14 cellular contexts compared by ENCODE assay signal in genomic region chr5:139299477-139299876, GRCh38. TPM values are rescaled to one million over a fixed set of nuclear protein-coding genes. Genes with fewer than 3 reads are reported as not detected.
DNase-seq lines count a peak whose midpoint lies in the region; ATAC-seq and TF ChIP-seq lines count a peak whose summit lies in the region.
"Had no signal": no experiment of that assay in that cellular context is flagged by ENCODE, and none has a peak within 500 bp of the region (broad histone marks: within the 10 kb centered on the region; RNA-seq: fewer than 3 reads in every experiment).

No MANE protein-coding gene starts in this region.

- H3K9me3 Mint-ChIP-seq in CD4-positive, CD25-positive, alpha-beta regulatory T cell, result no peaks in the 10 kb centered on the region
- H3K9me3 Mint-ChIP-seq in HFFc6 (no peaks in the 10 kb centered on the region), natural killer cell (no peaks in the 10 kb centered on the region)
- H3K9me3 Mint-ChIP-seq in activated naive CD8-positive, alpha-beta T cell (ENCODE audit: low read depth), result no peaks in the 10 kb centered on the region

- H3K27me3 Mint-ChIP-seq in CD4-positive, CD25-positive, alpha-beta regulatory T cell, result no peaks in the 10 kb centered on the region
- H3K27me3 Mint-ChIP-seq in HFFc6 (ENCODE audit: insufficient read depth), result no peaks in the 10 kb centered on the region; the same call in 1 of the 2 replicates
- no peaks in the 10 kb centered on the region for H3K27me3 Mint-ChIP-seq in activated naive CD8-positive, alpha-beta T cell
- H3K27me3 Mint-ChIP-seq in natural killer cell (ENCODE audit: low read depth in 2 of 2), result no peaks in the 10 kb centered on the region

- peaks cover 19% of the 10 kb centered on the region for H3K36me3 Mint-ChIP-seq in CD4-positive, CD25-positive, alpha-beta regulatory T cell
- H3K36me3 Mint-ChIP-seq in HFFc6 (ENCODE audit: low read depth) (peaks cover 23% of the 10 kb centered on the region), natural killer cell (no peaks in the 10 kb centered on the region)
- peaks cover 13% of the 10 kb centered on the region for H3K36me3 Mint-ChIP-seq in activated naive CD8-positive, alpha-beta T cell

- H3K27me3 ChIP-seq in CD4-positive, CD25-positive, alpha-beta regulatory T cell (ENCODE audit: control insufficient read depth, insufficient read depth, low read length), result no peaks in the 10 kb centered on the region
- no peaks in the 10 kb centered on the region for H3K27me3 ChIP-seq in spleen (replicated peaks in 1 of 7)
- H3K27me3 ChIP-seq: dorsolateral prefrontal cortex had no signal

- peak in 1 of 3 donors; percentile 34 for DNase-seq in CD4-positive, CD25-positive, alpha-beta regulatory T cell
- DNase-seq in HFFc6, result no peak
- DNase-seq in natural killer cell, result no peak
- DNase-seq in epidermal melanocyte (ENCODE audit: insufficient read length, low spot score), result no peak
- DNase-seq in spleen, result no peak
- DNase-seq in C1 segment of cervical spinal cord (lab: John Stamatoyannopoulos, UW), result no peak
- DNase-seq: amygdala, dorsolateral prefrontal cortex, MV-4-11, OCI-M1 had no signal

- H3K9me3 ChIP-seq in CD4-positive, CD25-positive, alpha-beta regulatory T cell (ENCODE audit: control insufficient read depth in 2 of 2, low read length in 2 of 2), result no peaks in the 10 kb centered on the region
- H3K9me3 ChIP-seq in spleen, result no peaks in the 10 kb centered on the region

- peak overlapping the region; percentile 48 for H3K27ac ChIP-seq in CD4-positive, CD25-positive, alpha-beta regulatory T cell (ENCODE audit: insufficient read depth, low read length, poor library complexity, severe bottlenecking)
- peak overlapping the region in 3 of 8 donors; percentile 2 to 28 (median 21) for H3K27ac ChIP-seq in spleen

- ATAC-seq in CD4-positive, CD25-positive, alpha-beta regulatory T cell (ENCODE audit: low read depth in 2 of 2), result peak in 1 of 2 donors; percentile 7
- peak; percentile 22 to 41 (median 27) for ATAC-seq in natural killer cell
- ATAC-seq in GM18867 (IDR thresholded peaks at IDR 0.05; ENCODE audit: unreplicated experiment), result no peak
- ATAC-seq: HCT116 had no signal

- H3K27ac Mint-ChIP-seq in CD4-positive, CD25-positive, alpha-beta regulatory T cell, result peak overlapping the region; percentile 72 to 79 (median 76)
- H3K27ac Mint-ChIP-seq in HFFc6 (peak overlapping the region; percentile 10; the same call in 1 of the 2 replicates), natural killer cell (peak overlapping the region; percentile 8 to 81)
- H3K27ac Mint-ChIP-seq in activated naive CD8-positive, alpha-beta T cell, result peak overlapping the region; percentile 79

- peak overlapping the region; percentile 61 for H3K4me3 ChIP-seq in CD4-positive, CD25-positive, alpha-beta regulatory T cell (ENCODE audit: low read depth, low read length)
- H3K4me3 ChIP-seq in spleen, result peak overlapping the region in 1 of 8 donors; percentile 22

- H3K4me1 Mint-ChIP-seq in CD4-positive, CD25-positive, alpha-beta regulatory T cell, result peaks cover 38 to 95% (median 81%) of the 10 kb centered on the region in 4 donors
- H3K4me1 Mint-ChIP-seq in HFFc6 (ENCODE audit: low read depth), result peaks cover 71% of the 10 kb centered on the region
- H3K4me1 Mint-ChIP-seq in activated naive CD8-positive, alpha-beta T cell (ENCODE audit: low read depth), result peaks cover 85% of the 10 kb centered on the region
- peaks cover 78 to 80% of the 10 kb centered on the region in 2 donors for H3K4me1 Mint-ChIP-seq in natural killer cell

- H3K4me3 Mint-ChIP-seq in CD4-positive, CD25-positive, alpha-beta regulatory T cell, result peak overlapping the region; percentile 68 to 100 (median 84)
- H3K4me3 Mint-ChIP-seq in HFFc6 (no peak overlapping the region), natural killer cell (peak overlapping the region; percentile 13)
- H3K4me3 Mint-ChIP-seq in activated naive CD8-positive, alpha-beta T cell, result peak overlapping the region; percentile 99
- H3K4me3 Mint-ChIP-seq: CD14-positive monocyte had no signal

- TF ChIP-seq CTCF in HFFc6 (IDR thresholded peaks at IDR 0.05) (no peak), natural killer cell (IDR thresholded peaks at IDR 0.05) (no peak), spleen (IDR thresholded peaks at IDR 0.05 in 8 of 11, conservative IDR thresholded peaks at IDR 0.05 in 3 of 11) (no peak)

- H3K36me3 ChIP-seq in CD4-positive, CD25-positive, alpha-beta regulatory T cell (ENCODE audit: control insufficient read depth, insufficient read depth, low read length), result no peaks in the 10 kb centered on the region
- no peaks in the 10 kb centered on the region for H3K36me3 ChIP-seq in spleen

- intact Hi-C loops in natural killer cell (cut with micrococcal nuclease) (loop anchor here (10.0 kb wide), 2 partner anchors 545 to 725 kb away; partner anchors contain the start of gene HSPA9), spleen (cut with DNase I; ENCODE audit: low total_unique reads) (loop anchor here (10.0 kb wide), 1 partner anchor 85 kb away; the partner anchor contains the start of genes MZB1 and SLC23A1)

- H3K4me1 ChIP-seq in CD4-positive, CD25-positive, alpha-beta regulatory T cell (ENCODE audit: control insufficient read depth, insufficient read depth, low read length, poor library complexity, severe bottlenecking), result peaks cover 95% of the 10 kb centered on the region
- peaks cover 79 to 99% (median 98%) of the 10 kb centered on the region in 6 donors for H3K4me1 ChIP-seq in spleen

- no peak for TF ChIP-seq POLR2A in spleen (IDR thresholded peaks at IDR 0.05)

- WGBS in spleen, 5 donors, result 31 to 48% (median 40%) methylated on average over 4 of the region's 4 CpGs

RNA-seq across cellular contexts. Expression of gene MATR3, which starts 5.9 kb away (rescaled TPM):
- 391 TPM for total RNA-seq in CD4-positive, CD25-positive, alpha-beta regulatory T cell
- 100 to 1,000 TPM; 327 to 383 (median 361) TPM for polyA plus RNA-seq in CD4-positive, CD25-positive, alpha-beta regulatory T cell
- total RNA-seq in HFFc6 (2021; fragmentation: NEBNext Ultra II Directional; extraction: Animal tissue kit (Norgen Biotek cat#: 25700)), result 100 to 1,000 TPM; 117 to 179 (median 140) TPM
- 100 to 1,000 TPM; 290 to 324 (median 297) TPM for total RNA-seq in natural killer cell
- 100 to 1,000 TPM; 170 to 251 (median 219) TPM for total RNA-seq in spleen
- 100 to 1,000 TPM; 114 to 147 (median 143) TPM for polyA plus RNA-seq in spleen

RNA-seq across cellular contexts. Expression of gene PAIP2, which starts 42.2 kb away (rescaled TPM):
- 126 TPM for total RNA-seq in CD4-positive, CD25-positive, alpha-beta regulatory T cell
- 100 to 1,000 TPM; 335 to 426 (median 357) TPM for polyA plus RNA-seq in CD4-positive, CD25-positive, alpha-beta regulatory T cell
- total RNA-seq in HFFc6 (2021; fragmentation: NEBNext Ultra II Directional; extraction: Animal tissue kit (Norgen Biotek cat#: 25700)), result 10 to 100 TPM; 55.1 to 64.8 (median 59.8) TPM
- total RNA-seq in natural killer cell (100 to 1,000 TPM; 105 to 126 (median 110) TPM), spleen (100 to 1,000 TPM in 2 of 7 donors, 10 to 100 TPM in 5; 73.2 to 117 (median 86.4) TPM)
- polyA plus RNA-seq in spleen, result 100 to 1,000 TPM in 2 of 3 donors, 10 to 100 TPM in 1; 90.6 to 119 (median 117) TPM

Comparison
In these comparisons a context has a peak if more than half of its experiments do, and no peak if none do; other contexts are left out.
1. H3K27ac Mint-ChIP-seq: peak in every context shown above with its lines; median percentile 79 in activated naive CD8-positive, alpha-beta T cell; 76 in CD4-positive, CD25-positive, alpha-beta regulatory T cell; 44 in natural killer cell; 10 in HFFc6.